Comparison of ENCODE assay signal across 25 cellular contexts in genomic region chrX:77936299-77936698, GRCh38. TPM values are rescaled to one million over a fixed set of nuclear protein-coding genes. Genes with fewer than 3 reads are reported as not detected.
"Had no signal": no experiment of that assay in that cellular context is flagged by ENCODE, and none has a peak within 500 bp of the region (broad histone marks: within the 10 kb centered on the region; RNA-seq: fewer than 3 reads in every experiment).

No MANE protein-coding gene starts in this region.

- H3K36me3 Mint-ChIP-seq: activated CD4-positive, alpha-beta memory T cell treated with anti-CD3 and anti-CD28 coated beads for 36 hours; activated naive CD4-positive, alpha-beta T cell treated with anti-CD3 and anti-CD28 coated beads, Interleukin-2, amount 50 U/mL, for 72 hours had no signal

- H3K27ac ChIP-seq: brain microvascular endothelial cell, cardiac muscle cell had no signal

- FAIRE-seq: TTC549 had no signal

- H3K27me3 ChIP-seq: brain microvascular endothelial cell, cardiac muscle cell, MG63 had no signal

- ATAC-seq: activated naive CD4-positive, alpha-beta T cell treated with anti-CD3 and anti-CD28 coated beads, Interleukin-2, amount 50 U/mL, for 72 hours; activated naive CD8-positive, alpha-beta T cell treated with anti-CD3 and anti-CD28 coated beads, Interleukin-2, amount 50 U/mL, for 24 hours; activated T-cell treated with anti-CD3 and anti-CD28 coated beads, Interleukin-2, amount 50 U/mL, for 4 hours had no signal

- H3K36me3 ChIP-seq: brain microvascular endothelial cell, cardiac muscle cell, MG63 had no signal

- H3K27me3 Mint-ChIP-seq: activated CD4-positive, alpha-beta memory T cell treated with anti-CD3 and anti-CD28 coated beads for 36 hours; activated CD4-positive, alpha-beta T cell treated with anti-CD3 and anti-CD28 coated beads, Interleukin-2, amount 10 ng/mL, durations not matched to agents 7 days and 5 days; activated naive CD8-positive, alpha-beta T cell treated with anti-CD3 and anti-CD28 coated beads, Interleukin-2, amount 50 U/mL, for 24 hours had no signal

- H3K4me1 Mint-ChIP-seq: activated CD4-positive, alpha-beta T cell treated with anti-CD3 and anti-CD28 coated beads, Interleukin-2, amount 10 ng/mL, durations not matched to agents 7 days and 5 days; activated naive CD8-positive, alpha-beta T cell treated with anti-CD3 and anti-CD28 coated beads, Interleukin-2, amount 50 U/mL, for 24 hours had no signal

- H3K27ac Mint-ChIP-seq: activated CD4-positive, alpha-beta memory T cell treated with anti-CD3 and anti-CD28 coated beads for 36 hours; activated CD4-positive, alpha-beta T cell treated with anti-CD3 and anti-CD28 coated beads, Interleukin-2, amount 10 ng/mL, durations not matched to agents 7 days and 5 days; activated naive CD4-positive, alpha-beta T cell treated with anti-CD3 and anti-CD28 coated beads, Interleukin-2, amount 50 U/mL, for 72 hours; activated naive CD8-positive, alpha-beta T cell treated with anti-CD3 and anti-CD28 coated beads, Interleukin-2, amount 50 U/mL, for 24 hours had no signal

- H3K4me3 Mint-ChIP-seq: activated CD4-positive, alpha-beta memory T cell treated with anti-CD3 and anti-CD28 coated beads for 36 hours; activated CD4-positive, alpha-beta T cell treated with anti-CD3 and anti-CD28 coated beads, Interleukin-2, amount 10 ng/mL, durations not matched to agents 7 days and 5 days; activated naive CD8-positive, alpha-beta T cell treated with anti-CD3 and anti-CD28 coated beads, Interleukin-2, amount 50 U/mL, for 24 hours; activated T-cell treated with anti-CD3 and anti-CD28 coated beads, Interleukin-2, amount 50 U/mL, for 4 hours had no signal

- H3K9me3 ChIP-seq: MG63 had no signal

- H3K9me3 Mint-ChIP-seq: activated CD4-positive, alpha-beta memory T cell treated with anti-CD3 and anti-CD28 coated beads for 36 hours; activated CD4-positive, alpha-beta T cell treated with anti-CD3 and anti-CD28 coated beads, Interleukin-2, amount 10 ng/mL, durations not matched to agents 7 days and 5 days; activated naive CD4-positive, alpha-beta T cell treated with anti-CD3 and anti-CD28 coated beads, Interleukin-2, amount 50 U/mL, for 72 hours; activated naive CD8-positive, alpha-beta T cell treated with anti-CD3 and anti-CD28 coated beads, Interleukin-2, amount 50 U/mL, for 24 hours; activated T-cell treated with anti-CD3 and anti-CD28 coated beads, Interleukin-2, amount 50 U/mL, for 4 hours had no signal

- DNase-seq: activated CD4-positive, alpha-beta memory T cell treated with anti-CD3 and anti-CD28 coated beads for 36 hours; activated CD4-positive, alpha-beta T cell treated with anti-CD3 and anti-CD28 coated beads, Interleukin-2, amount 10 ng/mL, durations not matched to agents 7 days and 5 days; activated CD4-positive, CD25-positive, alpha-beta regulatory T cell; activated CD8-positive, alpha-beta memory T cell treated with anti-CD3 and anti-CD28 coated beads for 24 hours; activated effector memory CD4-positive, alpha-beta T cell treated with anti-CD3 and anti-CD28 coated beads, Interleukin-2, amount 50 U/mL, for 16 hours; activated naive CD4-positive, alpha-beta T cell treated with Interleukin-2 at 50 U/mL for 16 hours; activated naive CD8-positive, alpha-beta T cell treated with anti-CD3 and anti-CD28 coated beads, Interleukin-2, amount 50 U/mL, for 24 hours; activated T-cell treated with anti-CD3 and anti-CD28 coated beads, Interleukin-2, amount 50 U/mL, for 4 hours; amygdala; brain microvascular endothelial cell; KG1; MG63; NCI-H1092 treated with DMSO at 0.1 percent for 48 hours; NCI-H1436; NCI-H1694 treated with DMSO at 0.1 percent for 48 hours; NCI-H2029 treated with DMSO at 0.1 percent for 48 hours; NCI-H510A treated with DMSO at 0.1 percent for 48 hours; NCI-H69; SIG-M5; T-helper 2 cell; T1000 had no signal

- H3K4me3 ChIP-seq: cardiac muscle cell, MG63 had no signal

RNA-seq across cellular contexts. Expression of gene PGAM4, which starts 33.1 kb away (rescaled TPM):
- total RNA-seq: activated CD4-positive, alpha-beta T cell treated with anti-CD3 and anti-CD28 coated beads, Interleukin-2, amount 10 ng/mL, durations not matched to agents 7 days and 5 days; cardiac muscle cell; RPMI7951 had no signal
